24 cellular contexts compared by ENCODE assay signal in genomic region chr3:124851905-124852304, GRCh38. TPM values are rescaled to one million over a fixed set of nuclear protein-coding genes. Genes with fewer than 3 reads are reported as not detected.
DNase-seq lines count a peak whose midpoint lies in the region; ATAC-seq, FAIRE-seq and TF ChIP-seq lines count a peak whose summit lies in the region.
"Had no signal": no experiment of that assay in that cellular context is flagged by ENCODE, and none has a peak within 500 bp of the region (broad histone marks: within the 10 kb centered on the region; RNA-seq: fewer than 3 reads in every experiment).

No MANE protein-coding gene starts in this region.

- H3K27me3 ChIP-seq in Panc1 (ENCODE audit: control insufficient read depth, insufficient read depth, low read length) = no peaks in the 10 kb centered on the region
- H3K27me3 ChIP-seq in tibial artery = no peaks in the 10 kb centered on the region
- H3K27me3 ChIP-seq: dorsolateral prefrontal cortex, gastroesophageal sphincter, left lung, spleen had no signal

- H3K4me1 ChIP-seq in Panc1 (ENCODE audit: control insufficient read depth, insufficient read depth, low read length) = 0 out of 2 replicates have a peak, but pooled peaks cover 3% of the 10 kb centered on the region
- H3K4me1 ChIP-seq in tibial artery = peaks cover 0 to 65% (median 38%) of the 10 kb centered on the region in 4 donors

- POLR2A ChIA-PET in Panc1 (lab: Charles Lee) = interaction anchor here (0.6 kb wide), 1 partner anchor 241 kb away, joined by 3 read pairs; no protein-coding TSS in a partner anchor

- H3K9me3 ChIP-seq in Panc1 (ENCODE audit: control insufficient read depth, insufficient read depth, low read depth, low read length) (no peaks in the 10 kb centered on the region), tibial artery (no peaks in the 10 kb centered on the region)
- H3K9me3 ChIP-seq: gastroesophageal sphincter, left lung, spleen had no signal

- ATAC-seq in Panc1 = peak; percentile 38; the same call in 1 of the 2 replicates
- ATAC-seq: activated CD8-positive, alpha-beta T cell treated with anti-CD3 and anti-CD28 coated beads for 36 hours; activated T-helper 17 cell treated with anti-CD3 and anti-CD28 coated beads, Interleukin-2, amount 50 U/mL, for 72 hours; gastroesophageal sphincter; left lung; naive thymus-derived CD8-positive, alpha-beta T cell had no signal

- intact Hi-C loops in Panc1 (cut with micrococcal nuclease; ENCODE audit: unreplicated experiment) (no loop called here), tibial artery (cut with DNase I; ENCODE audit: low total_unique reads) (no loop called here)

- FAIRE-seq in RCC 7860 (lab: Jason Lieb, UNC) = no peak
- FAIRE-seq: D721Med had no signal

- no TSS peak for BruUV-seq in Panc1 (replicated peaks; lab: Mats Ljungman, UMichigan)

- H3K27me3 Mint-ChIP-seq in chondrocyte (ENCODE audit: low read depth) = no peaks in the 10 kb centered on the region
- H3K27me3 Mint-ChIP-seq in nephron progenitor cell (ENCODE audit: low read depth, poor library complexity) = no peaks in the 10 kb centered on the region

- DNase-seq in Panc1 (ENCODE audit: low read depth, low spot score) = no peak
- no peak for DNase-seq in chondrocyte (ENCODE audit: low spot score)
- no peak for DNase-seq in nephron progenitor cell
- DNase-seq in tibial artery = no peak
- DNase-seq in RCC 7860 (ENCODE audit: low spot score) = no peak
- DNase-seq in T1000 (lab: John Stamatoyannopoulos, UW) = no peak
- DNase-seq in GM13976 (ENCODE audit: low spot score) = no peak
- DNase-seq: activated CD4-positive, alpha-beta T cell treated with anti-CD3 and anti-CD28 coated beads for 1 hour; activated CD8-positive, alpha-beta T cell treated with anti-CD3 and anti-CD28 coated beads for 36 hours; anterior cingulate cortex; CD4-positive, CD25-positive, alpha-beta regulatory T cell; dorsolateral prefrontal cortex; left lung; naive thymus-derived CD8-positive, alpha-beta T cell; NCI-H1694 treated with DMSO at 0.1 percent for 48 hours; NCI-H2171 treated with DMSO at 0.1 percent for 48 hours; NCI-H524 treated with DMSO at 0.1 percent for 48 hours; spleen had no signal

- H3K27ac ChIP-seq in Panc1 (ENCODE audit: low read length) (peak overlapping the region; percentile 31; the same call in 1 of the 2 replicates), tibial artery (peak overlapping the region; percentile 82 to 88)
- H3K27ac ChIP-seq: dorsolateral prefrontal cortex, left lung had no signal

- CTCF ChIA-PET in Panc1 (lab: Charles Lee) = no interaction called here

- H3K4me3 Mint-ChIP-seq in chondrocyte (ENCODE audit: unreplicated experiment) (no peak overlapping the region), nephron progenitor cell (no peak overlapping the region)
- H3K4me3 Mint-ChIP-seq: activated CD8-positive, alpha-beta T cell treated with anti-CD3 and anti-CD28 coated beads for 36 hours; activated naive CD4-positive, alpha-beta T cell treated with anti-CD3 and anti-CD28 coated beads, Interleukin-2, amount 50 U/mL, for 24 hours; activated T-helper 17 cell treated with anti-CD3 and anti-CD28 coated beads, Interleukin-2, amount 50 U/mL, for 72 hours; CD4-positive, CD25-positive, alpha-beta regulatory T cell; central memory CD8-positive, alpha-beta T cell; naive thymus-derived CD8-positive, alpha-beta T cell; T-helper 1 cell treated with Interleukin-12 subunit alpha and Interleukin-12 subunit beta and Interleukin-4 antibody, amounts not matched to agents 30 μg/mL and 1 μg/mL, for 36 hours had no signal

- H3K4me1 Mint-ChIP-seq in chondrocyte (ENCODE audit: low read depth) (peaks cover 70% of the 10 kb centered on the region), nephron progenitor cell (peaks cover 33% of the 10 kb centered on the region)
- H3K4me1 Mint-ChIP-seq: activated naive CD4-positive, alpha-beta T cell treated with anti-CD3 and anti-CD28 coated beads, Interleukin-2, amount 50 U/mL, for 24 hours; activated T-helper 17 cell treated with anti-CD3 and anti-CD28 coated beads, Interleukin-2, amount 50 U/mL, for 72 hours; central memory CD8-positive, alpha-beta T cell; naive thymus-derived CD8-positive, alpha-beta T cell had no signal

- TF ChIP-seq CTCF in Panc1 (IDR thresholded peaks at IDR 0.05) = no peak
- TF ChIP-seq CTCF in chondrocyte (IDR thresholded peaks at IDR 0.05) = no peak
- no peak for TF ChIP-seq CTCF in nephron progenitor cell (IDR thresholded peaks at IDR 0.05)
- TF ChIP-seq CTCF in tibial artery (IDR thresholded peaks at IDR 0.05) = no peak
- TF ChIP-seq CTCF in GM13976 (IDR thresholded peaks at IDR 0.05; ENCODE audit: borderline replicate concordance, control extremely low read depth, extremely low read depth, insufficient read depth, missing control alignments) = no peak

- H3K36me3 ChIP-seq in Panc1 (ENCODE audit: control insufficient read depth, insufficient read depth, low read length) = no peaks in the 10 kb centered on the region; the same call in 1 of the 2 replicates
- peaks cover 23 to 35% (median 28%) of the 10 kb centered on the region in 3 donors for H3K36me3 ChIP-seq in tibial artery
- H3K36me3 ChIP-seq: left lung had no signal

- in situ Hi-C loops in Panc1 (cut with HindIII; ENCODE audit: low pct_unique_long_range_greater_than_20kb, low sequenced_read_pairs) = no loop called here
- in situ Hi-C loops in GM13976 (cut with MboI; ENCODE audit: low sequenced_read_pairs, unreplicated experiment) = no loop called here

- H3K36me3 Mint-ChIP-seq in chondrocyte (ENCODE audit: low read depth) (peaks cover 34% of the 10 kb centered on the region), nephron progenitor cell (ENCODE audit: low read depth) (peaks cover 38% of the 10 kb centered on the region)
- H3K36me3 Mint-ChIP-seq: activated naive CD4-positive, alpha-beta T cell treated with anti-CD3 and anti-CD28 coated beads, Interleukin-2, amount 50 U/mL, for 24 hours had no signal

- no peak overlapping the region for H3K4me3 ChIP-seq in Panc1 (ENCODE audit: low read depth in 2 of 2, low read length in 2 of 2)
- H3K4me3 ChIP-seq in tibial artery = peak overlapping the region in 1 of 2 donors; percentile 7
- H3K4me3 ChIP-seq: dorsolateral prefrontal cortex, gastroesophageal sphincter, left lung, spleen had no signal

- peak overlapping the region; percentile 96 for H3K27ac Mint-ChIP-seq in chondrocyte (ENCODE audit: unreplicated experiment)
- peak overlapping the region; percentile 83 for H3K27ac Mint-ChIP-seq in nephron progenitor cell
- H3K27ac Mint-ChIP-seq: activated CD8-positive, alpha-beta T cell treated with anti-CD3 and anti-CD28 coated beads for 36 hours; activated naive CD4-positive, alpha-beta T cell treated with anti-CD3 and anti-CD28 coated beads, Interleukin-2, amount 50 U/mL, for 24 hours; activated T-helper 17 cell treated with anti-CD3 and anti-CD28 coated beads, Interleukin-2, amount 50 U/mL, for 72 hours; CD4-positive, CD25-positive, alpha-beta regulatory T cell; T-helper 1 cell treated with Interleukin-12 subunit alpha and Interleukin-12 subunit beta and Interleukin-4 antibody, amounts not matched to agents 30 μg/mL and 1 μg/mL, for 36 hours had no signal

- peaks cover 6% of the 10 kb centered on the region for H3K9me3 Mint-ChIP-seq in chondrocyte (ENCODE audit: low read depth)
- H3K9me3 Mint-ChIP-seq in nephron progenitor cell = no peaks in the 10 kb centered on the region
- H3K9me3 Mint-ChIP-seq: activated CD8-positive, alpha-beta T cell treated with anti-CD3 and anti-CD28 coated beads for 36 hours; activated naive CD4-positive, alpha-beta T cell treated with anti-CD3 and anti-CD28 coated beads, Interleukin-2, amount 50 U/mL, for 24 hours; activated T-helper 17 cell treated with anti-CD3 and anti-CD28 coated beads, Interleukin-2, amount 50 U/mL, for 72 hours; CD4-positive, CD25-positive, alpha-beta regulatory T cell; central memory CD8-positive, alpha-beta T cell; T-helper 1 cell treated with Interleukin-12 subunit alpha and Interleukin-12 subunit beta and Interleukin-4 antibody, amounts not matched to agents 30 μg/mL and 1 μg/mL, for 36 hours had no signal

RNA-seq across cellular contexts. Expression of gene ITGB5, which starts 35.3 kb away (rescaled TPM):
- total RNA-seq in Panc1 (2021; ENCODE audit: unreplicated experiment) (446 TPM), chondrocyte (498 to 625 TPM (median 501 TPM) in 3 replicates)
- 777 TPM for polyA plus RNA-seq in Panc1 (2012; ENCODE audit: insufficient read length)
